In genomic region chr6:4225207-4225872, GRCh38 we compare ENCODE assay signal across 17 cellular contexts.
A peak's percentile ranks its signal among the peaks of the same experiment; 100 is the strongest.
DNase-seq lines count a peak whose midpoint lies in the region; ATAC-seq and TF ChIP-seq lines count a peak whose summit lies in the region.
"Had no signal": no experiment of that assay in that cellular context is flagged by ENCODE, and none has a peak within 500 bp of the region (broad histone marks: within the 10 kb centered on the region; RNA-seq: fewer than 3 reads in every experiment).

No MANE protein-coding gene starts in this region.

- peaks cover 6 to 7% of the 10 kb centered on the region in 2 donors for H3K9me3 Mint-ChIP-seq in stimulated activated naive B cell treated with anti-CD40 and anti-IgM and Interleukin-4, amounts not matched to agents 10 μg/mL and 1 μg/mL and 100 μg/mL, for 72 hours

- H3K36me3 Mint-ChIP-seq in stimulated activated naive B cell treated with anti-CD40 and anti-IgM and Interleukin-4, amounts not matched to agents 10 μg/mL and 1 μg/mL and 100 μg/mL, for 72 hours = peaks cover 5 to 7% of the 10 kb centered on the region in 2 donors
- H3K36me3 Mint-ChIP-seq: activated naive CD8-positive, alpha-beta T cell treated with anti-CD3 and anti-CD28 coated beads, Interleukin-2, amount 10 ng/mL, durations not matched to agents 7 days and 5 days had no signal

- peak; percentile 19 to 36 for DNase-seq in SHP77 (lab: John Stamatoyannopoulos, UW)
- DNase-seq in SHP77 treated with DMSO at 0.1 percent for 48 hours (lab: John Stamatoyannopoulos, UW) = no peak
- DNase-seq in NCI-H510A treated with DMSO at 0.1 percent for 48 hours (lab: John Stamatoyannopoulos, UW) = peak; percentile 3
- peak; percentile 8 for DNase-seq in epithelial cell of esophagus (ENCODE audit: low read depth)
- DNase-seq in retinal pigment epithelial cell (ENCODE audit: low read depth) = no peak
- no peak for DNase-seq in stimulated activated naive B cell treated with anti-CD40 and anti-IgM and Interleukin-4, amounts not matched to agents 10 μg/mL and 1 μg/mL and 100 μg/mL, for 72 hours
- no peak for DNase-seq in germinal center (ENCODE audit: low spot score)
- DNase-seq: activated CD4-positive, alpha-beta T cell treated with anti-CD3 and anti-CD28 coated beads for 4 hours; activated naive CD8-positive, alpha-beta T cell treated with anti-CD3 and anti-CD28 coated beads, Interleukin-2, amount 10 ng/mL, durations not matched to agents 7 days and 5 days; activated T-cell treated with anti-CD3 and anti-CD28 coated beads, Interleukin-2, amount 50 U/mL, for 1 hour; DMS79; NCI-H2227 treated with DMSO at 0.1 percent for 48 hours; T-helper 2 cell had no signal

- H3K4me1 Mint-ChIP-seq in stimulated activated naive B cell treated with anti-CD40 and anti-IgM and Interleukin-4, amounts not matched to agents 10 μg/mL and 1 μg/mL and 100 μg/mL, for 72 hours = peaks cover 0 to 6% of the 10 kb centered on the region in 2 donors
- H3K4me1 Mint-ChIP-seq: activated naive CD8-positive, alpha-beta T cell treated with anti-CD3 and anti-CD28 coated beads, Interleukin-2, amount 10 ng/mL, durations not matched to agents 7 days and 5 days had no signal

- H3K4me3 ChIP-seq in epithelial cell of esophagus (ENCODE audit: low read length) (no peak overlapping the region), retinal pigment epithelial cell (ENCODE audit: low read length) (no peak overlapping the region)
- H3K4me3 ChIP-seq: coronary artery, thoracic aorta had no signal

- no peak overlapping the region for H3K27ac Mint-ChIP-seq in stimulated activated naive B cell treated with anti-CD40 and anti-IgM and Interleukin-4, amounts not matched to agents 10 μg/mL and 1 μg/mL and 100 μg/mL, for 72 hours
- H3K27ac Mint-ChIP-seq: activated naive CD8-positive, alpha-beta T cell treated with anti-CD3 and anti-CD28 coated beads, Interleukin-2, amount 10 ng/mL, durations not matched to agents 7 days and 5 days; memory B cell had no signal

- H3K27me3 Mint-ChIP-seq in stimulated activated naive B cell treated with anti-CD40 and anti-IgM and Interleukin-4, amounts not matched to agents 10 μg/mL and 1 μg/mL and 100 μg/mL, for 72 hours = peaks cover 27 to 34% of the 10 kb centered on the region in 2 donors
- H3K27me3 Mint-ChIP-seq: activated naive CD8-positive, alpha-beta T cell treated with anti-CD3 and anti-CD28 coated beads, Interleukin-2, amount 10 ng/mL, durations not matched to agents 7 days and 5 days had no signal

- TF ChIP-seq CTCF in epithelial cell of esophagus (IDR thresholded peaks at IDR 0.05; ENCODE audit: insufficient read depth, low read depth, low read length, missing control alignments) = no peak
- peak; percentile 33 for TF ChIP-seq CTCF in retinal pigment epithelial cell (conservative IDR thresholded peaks at IDR 0.05; ENCODE audit: low read depth, low read length)

- H3K4me3 Mint-ChIP-seq in stimulated activated naive B cell treated with anti-CD40 and anti-IgM and Interleukin-4, amounts not matched to agents 10 μg/mL and 1 μg/mL and 100 μg/mL, for 72 hours = no peak overlapping the region
- H3K4me3 Mint-ChIP-seq: activated naive CD8-positive, alpha-beta T cell treated with anti-CD3 and anti-CD28 coated beads, Interleukin-2, amount 10 ng/mL, durations not matched to agents 7 days and 5 days; memory B cell had no signal

- ATAC-seq in HG02973 (IDR thresholded peaks at IDR 0.05; ENCODE audit: unreplicated experiment) = no peak
- ATAC-seq in stimulated activated naive B cell treated with anti-CD40 and anti-IgM and Interleukin-4, amounts not matched to agents 10 μg/mL and 1 μg/mL and 100 μg/mL, for 72 hours (replicated peaks) = no peak

Comparison
In these comparisons a context has a peak if more than half of its experiments do, and no peak if none do; other contexts are left out.
1. DNase-seq: peak in SHP77 (2 of 2), NCI-H510A treated with DMSO at 0.1 percent for 48 hours (single experiment) and epithelial cell of esophagus (single experiment); none in SHP77 treated with DMSO at 0.1 percent for 48 hours (single experiment), retinal pigment epithelial cell (single experiment), stimulated activated naive B cell treated with anti-CD40 and anti-IgM and Interleukin-4, amounts not matched to agents 10 μg/mL and 1 μg/mL and 100 μg/mL, for 72 hours (single experiment) and germinal center (single experiment).